9 cellular contexts compared by ENCODE assay signal in the genomic region with DNA sequence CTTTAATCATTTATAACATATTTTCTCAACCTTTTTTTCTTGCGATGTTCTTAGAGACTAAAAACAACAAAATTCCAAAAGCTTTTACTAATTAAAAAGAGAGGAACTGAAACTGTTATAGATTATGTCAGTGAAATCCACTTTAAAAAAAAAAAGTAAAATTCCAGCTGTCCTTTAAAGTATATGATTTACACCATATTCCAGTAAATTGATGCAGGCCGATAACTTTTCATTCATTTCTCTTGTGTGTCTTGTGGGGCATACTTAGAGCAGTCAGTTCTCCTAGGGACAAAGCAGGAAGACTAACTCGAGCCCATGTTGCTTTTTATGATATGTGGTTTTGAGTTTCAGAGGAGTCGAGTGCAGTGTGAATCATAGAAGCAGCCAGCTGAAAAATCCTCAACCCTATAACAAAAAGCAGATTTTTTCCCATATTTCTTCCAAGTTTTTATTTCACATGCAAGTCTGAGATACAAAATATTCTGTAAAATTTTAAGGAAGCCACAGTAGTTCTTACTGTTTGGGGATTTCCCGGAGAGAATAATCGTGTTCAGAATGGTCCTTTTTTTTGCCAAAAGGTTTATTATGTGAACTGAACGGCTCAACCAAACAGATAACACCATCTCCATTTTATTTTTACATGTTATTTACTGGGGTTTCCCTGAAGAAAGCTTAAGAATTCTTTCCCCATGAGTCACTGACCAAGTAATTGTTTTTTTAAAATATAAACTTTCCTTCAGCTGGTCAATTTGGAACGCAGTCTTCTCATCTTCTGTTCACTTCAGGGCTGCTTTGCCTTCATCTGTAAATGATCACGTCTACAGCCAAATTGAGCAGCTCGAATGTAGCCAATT.
A peak's percentile ranks its signal among the peaks of the same experiment; 100 is the strongest.
DNase-seq lines count a peak whose midpoint lies in the region; ATAC-seq and TF ChIP-seq lines count a peak whose summit lies in the region.
"Had no signal": no experiment of that assay in that cellular context is flagged by ENCODE, and none has a peak within 500 bp of the region (broad histone marks: within the 10 kb centered on the region; RNA-seq: fewer than 3 reads in every experiment).

No MANE protein-coding gene starts in this region.

- H3K27me3 ChIP-seq in Peyer's patch (no peaks in the 10 kb centered on the region), dorsolateral prefrontal cortex (no peaks in the 10 kb centered on the region)

- DNase-seq in DMS 273 (lab: John Stamatoyannopoulos, UW; ENCODE audit: unreplicated experiment) (peak; percentile 58), DMS 273 treated with DMSO at 0.1 percent for 48 hours (lab: John Stamatoyannopoulos, UW) (no peak), Peyer's patch (no peak), fibroblast of mammary gland (ENCODE audit: low read depth) (peak; percentile 91), dorsolateral prefrontal cortex (no peak), NCI-H524 treated with DMSO at 0.1 percent for 48 hours (lab: John Stamatoyannopoulos, UW) (no peak)
- no peak for DNase-seq in stimulated activated naive B cell treated with anti-CD40 and anti-IgM and Interleukin-4, amounts not matched to agents 10 μg/mL and 1 μg/mL and 100 μg/mL, for 72 hours

- TF ChIP-seq CTCF in Peyer's patch (IDR thresholded peaks at IDR 0.05): no peak
- TF ChIP-seq CTCF in fibroblast of mammary gland (conservative IDR thresholded peaks at IDR 0.05; ENCODE audit: control insufficient read depth, insufficient read depth, low read depth, low read length): no peak
- TF ChIP-seq CTCF in dorsolateral prefrontal cortex (IDR thresholded peaks at IDR 0.05 in 54 of 56, conservative IDR thresholded peaks at IDR 0.05 in 2 of 56; ENCODE audit: low read depth in 1 of 56, partially characterized antibody in 56 of 56): no peak

- TF ChIP-seq POLR2A in Peyer's patch (IDR thresholded peaks at IDR 0.05): no peak

- ATAC-seq in stimulated activated naive B cell treated with anti-CD40 and anti-IgM and Interleukin-4, amounts not matched to agents 10 μg/mL and 1 μg/mL and 100 μg/mL, for 72 hours (replicated peaks): peak; percentile 33 to 35
- ATAC-seq in HG03135 (IDR thresholded peaks at IDR 0.05; ENCODE audit: unreplicated experiment): no peak

- intact Hi-C loops in dorsolateral prefrontal cortex (cut with DNase I): no loop called here

- peaks cover 13 to 20% of the 10 kb centered on the region in 2 donors for H3K9me3 Mint-ChIP-seq in stimulated activated naive B cell treated with anti-CD40 and anti-IgM and Interleukin-4, amounts not matched to agents 10 μg/mL and 1 μg/mL and 100 μg/mL, for 72 hours

- H3K27ac ChIP-seq in Peyer's patch (peak overlapping the region in 3 of 4 donors; percentile 3 to 49 (median 43)), dorsolateral prefrontal cortex (peak overlapping the region in 11 of 59 donors; percentile 2 to 54 (median 25))
- H3K27ac ChIP-seq: 22Rv1 had no signal

- no peaks in the 10 kb centered on the region for H3K36me3 ChIP-seq in Peyer's patch

- no peaks in the 10 kb centered on the region for H3K27me3 Mint-ChIP-seq in stimulated activated naive B cell treated with anti-CD40 and anti-IgM and Interleukin-4, amounts not matched to agents 10 μg/mL and 1 μg/mL and 100 μg/mL, for 72 hours

- H3K9me3 ChIP-seq in Peyer's patch: no peaks in the 10 kb centered on the region

- H3K36me3 Mint-ChIP-seq in stimulated activated naive B cell treated with anti-CD40 and anti-IgM and Interleukin-4, amounts not matched to agents 10 μg/mL and 1 μg/mL and 100 μg/mL, for 72 hours: peaks cover 2 to 8% of the 10 kb centered on the region in 2 donors

- peak overlapping the region; percentile 20 for H3K27ac Mint-ChIP-seq in stimulated activated naive B cell treated with anti-CD40 and anti-IgM and Interleukin-4, amounts not matched to agents 10 μg/mL and 1 μg/mL and 100 μg/mL, for 72 hours

- H3K4me1 Mint-ChIP-seq in stimulated activated naive B cell treated with anti-CD40 and anti-IgM and Interleukin-4, amounts not matched to agents 10 μg/mL and 1 μg/mL and 100 μg/mL, for 72 hours: peaks cover 29 to 64% of the 10 kb centered on the region in 2 donors

- peak overlapping the region in 1 of 2 donors; percentile 74 for H3K4me3 Mint-ChIP-seq in stimulated activated naive B cell treated with anti-CD40 and anti-IgM and Interleukin-4, amounts not matched to agents 10 μg/mL and 1 μg/mL and 100 μg/mL, for 72 hours

- peaks cover 0 to 8% (median 0%) of the 10 kb centered on the region in 4 donors for H3K4me1 ChIP-seq in Peyer's patch

- no peak overlapping the region for H3K4me3 ChIP-seq in Peyer's patch
- peak overlapping the region; percentile 26 for H3K4me3 ChIP-seq in fibroblast of mammary gland (ENCODE audit: control insufficient read depth, low read depth, low read length)
- no peak overlapping the region for H3K4me3 ChIP-seq in dorsolateral prefrontal cortex

Comparison
In these comparisons a context has a peak if more than half of its experiments do, and no peak if none do; other contexts are left out.
1. DNase-seq: peak in DMS 273 (single experiment) and fibroblast of mammary gland (single experiment); none in DMS 273 treated with DMSO at 0.1 percent for 48 hours (single experiment), Peyer's patch (0 of 3), stimulated activated naive B cell treated with anti-CD40 and anti-IgM and Interleukin-4, amounts not matched to agents 10 μg/mL and 1 μg/mL and 100 μg/mL, for 72 hours (single experiment), dorsolateral prefrontal cortex (0 of 10) and NCI-H524 treated with DMSO at 0.1 percent for 48 hours (single experiment).